In the genomic region with DNA sequence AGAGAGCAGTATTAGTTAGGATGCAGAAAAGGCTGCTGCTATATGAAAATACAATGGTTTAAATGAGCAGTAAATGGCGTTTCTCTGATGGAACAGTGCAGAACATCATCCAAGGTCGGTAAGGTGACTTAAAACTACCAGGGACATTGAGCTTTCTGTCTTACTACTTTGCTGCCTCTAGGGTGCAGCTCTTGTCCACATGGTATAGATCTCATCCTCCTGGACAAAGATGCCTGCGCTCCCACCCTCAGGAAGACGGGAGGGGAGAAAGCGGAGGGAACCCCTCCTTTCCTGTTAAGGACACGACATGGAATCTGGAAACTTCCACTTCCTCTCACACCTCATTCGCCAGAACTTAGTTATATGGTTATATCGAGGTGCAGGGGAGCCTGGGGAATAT, we compare ENCODE assay signal across 13 cellular contexts.
DNase-seq lines count a peak whose midpoint lies in the region; ATAC-seq and TF ChIP-seq lines count a peak whose summit lies in the region.
"Had no signal": no experiment of that assay in that cellular context is flagged by ENCODE, and none has a peak within 500 bp of the region (broad histone marks: within the 10 kb centered on the region; RNA-seq: fewer than 3 reads in every experiment).

No MANE protein-coding gene starts in this region.

- H4K91ac ChIP-seq in neuronal stem cell (ENCODE audit: low read depth, low read length, poor library complexity), result no peak overlapping the region

- no peak overlapping the region for H3K18ac ChIP-seq in neuronal stem cell (ENCODE audit: low read length)

- peaks cover 3% of the 10 kb centered on the region for H3K27me3 Mint-ChIP-seq in endothelial cell (ENCODE audit: unreplicated experiment)

- H3K9me3 Mint-ChIP-seq in endothelial cell (ENCODE audit: unreplicated experiment), result no peaks in the 10 kb centered on the region
- H3K9me3 Mint-ChIP-seq: activated T-cell treated with anti-CD3 and anti-CD28 coated beads, Interleukin-2, amount 50 U/mL, for 24 hours had no signal

- H3K4me3 Mint-ChIP-seq in endothelial cell (ENCODE audit: unreplicated experiment), result no peak overlapping the region
- H3K4me3 Mint-ChIP-seq: activated T-cell treated with anti-CD3 and anti-CD28 coated beads, Interleukin-2, amount 50 U/mL, for 24 hours; IgD-negative memory B cell had no signal

- H2BK120ac ChIP-seq in neuronal stem cell (ENCODE audit: low read depth, low read length), result no peak overlapping the region

- no peak overlapping the region for H3K27ac ChIP-seq in neuronal stem cell (replicated peaks; ENCODE audit: low read length)
- H3K27ac ChIP-seq: thoracic aorta had no signal

- ATAC-seq in GM19351 (IDR thresholded peaks at IDR 0.05; ENCODE audit: unreplicated experiment), result no peak
- ATAC-seq in omental fat pad (ENCODE audit: low FRiP score), result no peak
- ATAC-seq: HCT116 had no signal

- no peaks in the 10 kb centered on the region for H3K9me3 ChIP-seq in neuronal stem cell (replicated peaks in 1 of 2; ENCODE audit: control insufficient read depth in 2 of 2, insufficient read depth in 1 of 2, low read depth in 1 of 2, low read length in 2 of 2)
- H3K9me3 ChIP-seq: thoracic aorta had no signal

- H2BK15ac ChIP-seq in neuronal stem cell (ENCODE audit: low read length), result no peak overlapping the region

- no peak overlapping the region for H3K14ac ChIP-seq in neuronal stem cell (ENCODE audit: low read length)

- TF ChIP-seq CTCF in GM06990 (IDR thresholded peaks at IDR 0.05; ENCODE audit: insufficient read depth, low read length, poor library complexity, severe bottlenecking) (peak; percentile 37), endothelial cell (IDR thresholded peaks at IDR 0.05; ENCODE audit: unreplicated experiment) (no peak), omental fat pad (IDR thresholded peaks at IDR 0.05) (no peak)

- no peak overlapping the region for H4K8ac ChIP-seq in neuronal stem cell (ENCODE audit: low read depth, low read length)

- H3K4me3 ChIP-seq in GM06990 (replicated peaks; ENCODE audit: low read depth, low read length), result no peak overlapping the region
- H3K4me3 ChIP-seq in neuronal stem cell (ENCODE audit: low read length in 2 of 2), result no peak overlapping the region
- H3K4me3 ChIP-seq: thoracic aorta had no signal

- no CpG with 5 or more reads among the region's 8 CpGs for WGBS in neuronal stem cell (ENCODE audit: extremely low coverage in 2 of 2, insufficient read length in 2 of 2, insufficient replicate concordance in 1 of 2), 2 donors

- no peak overlapping the region for H3K23ac ChIP-seq in neuronal stem cell (ENCODE audit: low read depth, low read length, poor library complexity)

- no peak overlapping the region for H2AFZ ChIP-seq in neuronal stem cell (ENCODE audit: low read length)

- H3K9ac ChIP-seq in neuronal stem cell (ENCODE audit: low read depth, low read length, poor library complexity), result no peak overlapping the region

- H2BK12ac ChIP-seq in neuronal stem cell (ENCODE audit: low read length), result no peak overlapping the region

- H2BK5ac ChIP-seq in neuronal stem cell (ENCODE audit: low read length), result no peak overlapping the region

- H3K4me2 ChIP-seq in neuronal stem cell (ENCODE audit: insufficient read depth, low read length, poor library complexity, severe bottlenecking), result no peak overlapping the region

- no peaks in the 10 kb centered on the region for H3K4me1 Mint-ChIP-seq in endothelial cell (ENCODE audit: unreplicated experiment)
- H3K4me1 Mint-ChIP-seq: IgD-negative memory B cell had no signal

- no peaks in the 10 kb centered on the region for H3K36me3 Mint-ChIP-seq in endothelial cell (ENCODE audit: low read depth, unreplicated experiment)
- H3K36me3 Mint-ChIP-seq: IgD-negative memory B cell had no signal

- no peak overlapping the region for H2AK5ac ChIP-seq in neuronal stem cell (ENCODE audit: low read depth, low read length)

- H3K27ac Mint-ChIP-seq in endothelial cell (ENCODE audit: unreplicated experiment), result no peak overlapping the region
- H3K27ac Mint-ChIP-seq: activated T-cell treated with anti-CD3 and anti-CD28 coated beads, Interleukin-2, amount 50 U/mL, for 24 hours; IgD-negative memory B cell had no signal

- H3K27me3 ChIP-seq in GM06990 (replicated peaks; ENCODE audit: control insufficient read depth, insufficient read depth, low read length) (no peaks in the 10 kb centered on the region), neuronal stem cell (ENCODE audit: control insufficient read depth in 3 of 3, insufficient read depth in 3 of 3, low read depth in 1 of 3, low read length in 3 of 3) (no peaks in the 10 kb centered on the region)

- no peaks in the 10 kb centered on the region for H3K79me1 ChIP-seq in neuronal stem cell (ENCODE audit: low read depth, low read length)

- H3K36me3 ChIP-seq in GM06990 (ENCODE audit: control insufficient read depth, insufficient read depth, low read length) (no peaks in the 10 kb centered on the region), neuronal stem cell (replicated peaks in 1 of 2; ENCODE audit: control insufficient read depth in 2 of 2, insufficient read depth in 2 of 2, low read length in 2 of 2) (no peaks in the 10 kb centered on the region)
- H3K36me3 ChIP-seq: thoracic aorta had no signal

- H3K4me1 ChIP-seq in neuronal stem cell (ENCODE audit: control insufficient read depth in 2 of 2, insufficient read depth in 1 of 2, low read depth in 1 of 2, low read length in 2 of 2), result peaks cover 0 to 4% of the 10 kb centered on the region in 2 donors

- DNase-seq in GM06990 (ENCODE audit: extremely low read depth, insufficient read length) (no peak), NCI-H82 (lab: John Stamatoyannopoulos, UW) (peak; percentile 85), endothelial cell (ENCODE audit: low spot score) (peak; percentile 23), neuronal stem cell (ENCODE audit: low spot score) (peak; percentile 15), omental fat pad (ENCODE audit: low spot score) (no peak), dermis blood vessel endothelial cell (no peak)
- no peak for DNase-seq in activated T-cell treated with anti-CD3 and anti-CD28 coated beads, Interleukin-2, amount 50 U/mL, for 1 hour
- DNase-seq: activated T-cell treated with anti-CD3 and anti-CD28 coated beads, Interleukin-2, amount 50 U/mL, for 24 hours; effector memory CD4-positive, alpha-beta T cell had no signal

- no peak overlapping the region for H3K4ac ChIP-seq in neuronal stem cell (ENCODE audit: low read length)

Comparison
In these comparisons a context has a peak if more than half of its experiments do, and no peak if none do; other contexts are left out.
1. DNase-seq: peak in NCI-H82 (single experiment), endothelial cell (single experiment) and neuronal stem cell (single experiment); none in GM06990 (single experiment), activated T-cell treated with anti-CD3 and anti-CD28 coated beads, Interleukin-2, amount 50 U/mL, for 1 hour (single experiment), omental fat pad (single experiment) and dermis blood vessel endothelial cell (single experiment).